ENCODE assay signal across 8 cellular contexts in the genomic region with DNA sequence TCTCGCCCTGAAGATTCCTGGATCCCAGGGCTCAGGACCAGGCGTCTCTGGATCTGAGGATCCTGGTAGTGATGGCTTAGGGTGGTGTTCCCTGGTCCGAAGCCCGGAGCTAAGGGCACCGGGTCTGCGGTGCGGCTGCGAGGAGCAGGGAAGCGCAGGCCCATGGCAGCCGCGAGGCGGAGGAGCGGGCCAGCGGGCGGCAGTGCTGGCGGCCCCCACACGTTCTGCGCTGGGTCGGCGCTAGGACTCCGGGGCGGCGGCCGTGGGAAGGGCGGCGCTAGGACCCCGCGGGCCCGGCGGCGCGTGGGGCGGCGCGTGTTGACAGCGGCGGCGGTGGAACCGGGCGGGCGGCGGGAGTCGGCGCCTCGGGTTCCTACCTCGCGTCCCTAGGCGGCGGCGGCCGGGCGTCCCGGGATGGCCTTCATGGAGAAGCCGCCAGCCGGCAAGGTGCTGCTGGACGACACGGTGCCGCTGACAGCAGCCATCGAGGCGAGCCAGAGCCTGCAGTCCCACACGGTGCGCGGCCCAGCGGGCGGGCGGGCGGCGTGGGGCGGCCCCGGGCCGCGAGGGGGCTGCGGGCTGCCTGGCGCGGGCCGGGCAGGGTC.
DNase-seq lines count a peak whose midpoint lies in the region; ATAC-seq lines count a peak whose summit lies in the region.

A gene (plus strand): TSS at position 318 of the 605 bp plus-strand sequence. CDS start 97 bp downstream, at position 415.

- peak; percentile 39 for DNase-seq in NCI-H2196 (lab: John Stamatoyannopoulos, UW; ENCODE audit: unreplicated experiment)
- no peak for DNase-seq in NCI-H2196 treated with DMSO at 0.1 percent for 48 hours (lab: John Stamatoyannopoulos, UW; ENCODE audit: unreplicated experiment)
- DNase-seq in NCI-H2171 (lab: John Stamatoyannopoulos, UW), result peak; percentile 50
- peak; percentile 61 to 63 for DNase-seq in activated CD4-positive, alpha-beta T cell treated with anti-CD3 and anti-CD28 coated beads, Interleukin-2, amount 50 U/mL, for 24 hours (ENCODE audit: low read depth in 1 of 2, low spot score in 1 of 2)
- DNase-seq in cortex of kidney (lab: John Stamatoyannopoulos, UW), result peak; percentile 10
- peak; percentile 92 for DNase-seq in left kidney (ENCODE audit: low read depth, low spot score)
- peak; percentile 80 for DNase-seq in stimulated activated CD4-positive, alpha-beta T cell treated with anti-CD3 and anti-CD28 coated beads, Interleukin-1b, Interleukin-23, amount 100 ng/mL, for 48 hours

- ATAC-seq in HG02759 (IDR thresholded peaks at IDR 0.05; ENCODE audit: unreplicated experiment), result peak; percentile 94
